Comparison of ENCODE assay signal across 16 cellular contexts in the genomic region with DNA sequence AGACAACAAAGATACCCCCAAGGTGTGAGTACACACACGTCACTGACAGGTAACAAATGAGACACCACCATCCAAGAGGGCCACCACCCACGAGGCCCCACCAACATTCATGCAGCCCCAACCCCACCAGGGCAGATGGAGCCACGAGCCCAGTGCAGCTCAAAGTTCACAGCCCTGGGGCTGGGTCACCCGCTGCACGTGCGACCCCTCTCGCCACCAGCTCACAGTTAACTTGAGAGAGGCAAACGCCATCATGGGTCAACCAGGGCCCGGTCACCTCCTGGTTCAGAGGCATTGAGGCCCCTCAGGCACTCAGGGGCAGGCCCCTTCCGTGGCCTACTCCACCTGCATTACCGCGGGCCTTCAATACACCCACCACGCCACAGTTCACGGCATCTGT.
"Had no signal": no experiment of that assay in that cellular context is flagged by ENCODE, and none has a peak within 500 bp of the region (broad histone marks: within the 10 kb centered on the region; RNA-seq: fewer than 3 reads in every experiment).

No MANE protein-coding gene starts in this region.

- H3K27ac ChIP-seq: colonic mucosa, ovary, thoracic aorta, transverse colon had no signal

- H3K27me3 Mint-ChIP-seq: naive thymus-derived CD4-positive, alpha-beta T cell; stimulated activated naive CD8-positive, alpha-beta T cell treated with anti-CD3 and anti-CD28 coated beads, Interleukin-15, amount 100 ng/mL, for 72 hours had no signal

- H3K9me3 Mint-ChIP-seq: naive thymus-derived CD4-positive, alpha-beta T cell; stimulated activated naive CD8-positive, alpha-beta T cell treated with anti-CD3 and anti-CD28 coated beads, Interleukin-15, amount 100 ng/mL, for 72 hours had no signal

- H3K4me3 ChIP-seq: colonic mucosa, hepatocyte, ovary, smooth muscle cell, thoracic aorta, transverse colon had no signal

- H3K27me3 ChIP-seq: colonic mucosa, hepatocyte, neutrophil, ovary, transverse colon had no signal

- H3K9me3 ChIP-seq: colonic mucosa, neutrophil, ovary, thoracic aorta, transverse colon had no signal

- DNase-seq: colonic mucosa; dermis blood vessel endothelial cell; foreskin melanocyte; head of caudate nucleus; kidney; left colon; naive thymus-derived CD4-positive, alpha-beta T cell; ovary; stimulated activated CD4-positive, alpha-beta T cell treated with anti-CD3 and anti-CD28 coated beads, Interleukin-2, amount 100 ng/mL, for 48 hours; stimulated activated naive CD8-positive, alpha-beta T cell treated with anti-CD3 and anti-CD28 coated beads, Interleukin-15, amount 100 ng/mL, for 72 hours; transverse colon had no signal

- H3K36me3 ChIP-seq: ovary had no signal

- H3K4me1 ChIP-seq: colonic mucosa, transverse colon had no signal

- ATAC-seq: left colon; naive thymus-derived CD4-positive, alpha-beta T cell; right cardiac atrium; stimulated activated naive CD8-positive, alpha-beta T cell treated with anti-CD3 and anti-CD28 coated beads, Interleukin-15, amount 100 ng/mL, for 72 hours had no signal

- H3K4me3 Mint-ChIP-seq: naive thymus-derived CD4-positive, alpha-beta T cell; stimulated activated naive CD8-positive, alpha-beta T cell treated with anti-CD3 and anti-CD28 coated beads, Interleukin-15, amount 100 ng/mL, for 72 hours had no signal
